ENCODE assay signal across 1 cellular context in the genomic region with DNA sequence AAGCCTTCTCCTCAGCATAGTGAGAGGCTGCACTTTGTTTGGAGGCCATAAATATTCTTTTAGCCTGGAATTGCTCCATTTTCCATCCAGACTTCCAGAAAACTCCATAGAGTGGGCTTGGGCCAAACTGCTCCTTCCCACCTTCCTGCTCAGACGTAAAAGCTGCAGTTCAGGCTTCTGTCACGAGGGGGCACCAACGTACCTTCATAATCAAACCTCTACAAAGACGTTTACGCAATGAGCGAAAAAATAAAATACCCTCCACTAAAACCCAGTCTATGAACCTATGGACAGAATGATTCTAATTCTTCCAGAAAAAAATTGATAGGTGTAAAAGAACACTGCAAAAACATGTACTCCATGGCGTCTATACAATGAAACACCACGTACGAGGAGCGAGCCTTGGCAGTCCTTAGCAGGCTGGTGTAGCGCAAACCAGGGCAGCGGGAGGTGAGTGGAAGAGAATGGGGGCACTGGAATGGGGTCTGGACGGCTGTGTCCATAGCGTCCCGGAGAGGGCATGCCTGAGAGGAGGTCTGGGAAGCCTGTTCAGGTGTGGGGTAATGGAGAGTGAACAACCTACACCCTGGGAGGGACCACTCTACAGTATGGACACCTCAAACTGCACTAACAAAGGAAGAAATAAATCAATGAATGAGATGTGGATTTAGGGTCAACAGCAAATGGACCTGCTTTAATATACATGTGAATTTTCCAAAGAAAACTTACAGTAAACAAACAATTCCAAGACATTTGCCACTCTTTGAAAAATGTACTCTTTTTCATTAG.
TF ChIP-seq lines count a peak whose summit lies in the region.

No MANE protein-coding gene starts in this region.

TF ChIP-seq in GM23338, 12 proteins besides CTCF, POLR2A, EP300 and RAD21 (continued from another document):
- TF ChIP-seq, protein P1, sequence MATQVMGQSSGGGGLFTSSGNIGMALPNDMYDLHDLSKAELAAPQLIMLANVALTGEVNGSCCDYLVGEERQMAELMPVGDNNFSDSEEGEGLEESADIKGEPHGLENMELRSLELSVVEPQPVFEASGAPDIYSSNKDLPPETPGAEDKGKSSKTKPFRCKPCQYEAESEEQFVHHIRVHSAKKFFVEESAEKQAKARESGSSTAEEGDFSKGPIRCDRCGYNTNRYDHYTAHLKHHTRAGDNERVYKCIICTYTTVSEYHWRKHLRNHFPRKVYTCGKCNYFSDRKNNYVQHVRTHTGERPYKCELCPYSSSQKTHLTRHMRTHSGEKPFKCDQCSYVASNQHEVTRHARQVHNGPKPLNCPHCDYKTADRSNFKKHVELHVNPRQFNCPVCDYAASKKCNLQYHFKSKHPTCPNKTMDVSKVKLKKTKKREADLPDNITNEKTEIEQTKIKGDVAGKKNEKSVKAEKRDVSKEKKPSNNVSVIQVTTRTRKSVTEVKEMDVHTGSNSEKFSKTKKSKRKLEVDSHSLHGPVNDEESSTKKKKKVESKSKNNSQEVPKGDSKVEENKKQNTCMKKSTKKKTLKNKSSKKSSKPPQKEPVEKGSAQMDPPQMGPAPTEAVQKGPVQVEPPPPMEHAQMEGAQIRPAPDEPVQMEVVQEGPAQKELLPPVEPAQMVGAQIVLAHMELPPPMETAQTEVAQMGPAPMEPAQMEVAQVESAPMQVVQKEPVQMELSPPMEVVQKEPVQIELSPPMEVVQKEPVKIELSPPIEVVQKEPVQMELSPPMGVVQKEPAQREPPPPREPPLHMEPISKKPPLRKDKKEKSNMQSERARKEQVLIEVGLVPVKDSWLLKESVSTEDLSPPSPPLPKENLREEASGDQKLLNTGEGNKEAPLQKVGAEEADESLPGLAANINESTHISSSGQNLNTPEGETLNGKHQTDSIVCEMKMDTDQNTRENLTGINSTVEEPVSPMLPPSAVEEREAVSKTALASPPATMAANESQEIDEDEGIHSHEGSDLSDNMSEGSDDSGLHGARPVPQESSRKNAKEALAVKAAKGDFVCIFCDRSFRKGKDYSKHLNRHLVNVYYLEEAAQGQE (IDR thresholded peaks at IDR 0.05; ENCODE audit: unreplicated experiment): no peak
